9 cellular contexts compared by ENCODE assay signal in the genomic region with DNA sequence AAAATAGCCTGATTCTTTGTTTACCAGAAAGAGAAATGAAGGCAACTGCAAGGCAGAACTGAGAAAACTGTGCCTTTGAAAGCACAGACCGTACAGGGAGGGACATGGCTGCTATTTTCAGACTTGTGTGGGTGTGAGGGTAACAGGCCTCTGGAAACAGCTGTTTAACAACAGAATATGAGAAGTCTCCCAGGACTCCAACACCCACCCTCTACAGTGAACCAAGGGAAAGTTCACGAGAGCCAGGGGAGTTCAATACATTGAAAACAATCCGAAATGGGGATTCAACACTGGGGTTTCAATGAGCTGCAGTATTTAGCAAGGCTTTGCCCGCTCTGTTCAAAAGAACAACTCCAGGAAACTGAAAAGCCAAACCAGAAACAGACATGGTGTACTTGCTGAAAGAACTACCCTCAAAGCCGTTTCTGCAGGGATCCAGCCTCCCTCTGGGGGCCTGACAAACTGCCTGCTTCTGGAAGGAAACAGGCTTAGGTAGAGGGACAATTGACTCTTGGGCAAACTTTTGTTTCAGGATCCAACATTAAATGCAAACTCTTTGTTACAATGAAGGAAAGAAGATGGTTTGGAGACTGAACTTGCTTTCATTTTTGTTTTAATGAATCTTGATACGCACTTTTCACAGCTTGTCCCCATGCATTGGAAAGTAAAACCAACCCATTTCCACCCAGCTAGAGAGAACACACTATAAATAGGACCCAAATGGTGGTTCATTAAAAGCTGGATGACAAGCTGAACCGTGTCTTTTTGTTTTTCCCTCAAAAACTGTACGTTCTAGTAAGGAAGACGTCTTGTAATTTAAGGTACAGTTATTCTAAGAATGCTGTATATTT.
DNase-seq lines count a peak whose midpoint lies in the region; ATAC-seq and TF ChIP-seq lines count a peak whose summit lies in the region.
"Had no signal": no experiment of that assay in that cellular context is flagged by ENCODE, and none has a peak within 500 bp of the region (broad histone marks: within the 10 kb centered on the region; RNA-seq: fewer than 3 reads in every experiment).

No MANE protein-coding gene starts in this region.

- H3K4me3 ChIP-seq in DND-41 (ENCODE audit: low read depth in 1 of 2, low read length in 2 of 2): no peak overlapping the region
- no peak overlapping the region for H3K4me3 ChIP-seq in endodermal cell (ENCODE audit: low read length)
- no peak overlapping the region for H3K4me3 ChIP-seq in sigmoid colon
- H3K4me3 ChIP-seq in colonic mucosa: no peak overlapping the region

- H3K36me3 ChIP-seq in DND-41 (ENCODE audit: insufficient read depth, low read length): no peaks in the 10 kb centered on the region
- no peaks in the 10 kb centered on the region for H3K36me3 ChIP-seq in endodermal cell (ENCODE audit: control insufficient read depth, insufficient read depth, low read length)
- H3K36me3 ChIP-seq in sigmoid colon: no peaks in the 10 kb centered on the region
- no peaks in the 10 kb centered on the region for H3K36me3 ChIP-seq in colonic mucosa

- no peak overlapping the region for H3K4me3 Mint-ChIP-seq in endodermal cell

- H3K9me3 Mint-ChIP-seq in endodermal cell: peaks cover 58% of the 10 kb centered on the region

- H3K27me3 ChIP-seq in DND-41 (ENCODE audit: insufficient read depth, low read length, poor library complexity) (no peaks in the 10 kb centered on the region), endodermal cell (ENCODE audit: control insufficient read depth, insufficient read depth, low read length, poor library complexity, severe bottlenecking) (no peaks in the 10 kb centered on the region), sigmoid colon (no peaks in the 10 kb centered on the region), colonic mucosa (no peaks in the 10 kb centered on the region)

- TF ChIP-seq POLR2A in sigmoid colon (IDR thresholded peaks at IDR 0.05): no peak

- DNase-seq in DND-41 (no peak), LHCN-M2 (ENCODE audit: low read depth) (peak; percentile 69), endodermal cell (no peak), sigmoid colon (no peak), cerebellum (ENCODE audit: low spot score) (no peak), NCI-H774 (lab: John Stamatoyannopoulos, UW) (no peak), colonic mucosa (no peak)

- WGBS in endodermal cell (ENCODE audit: insufficient coverage in 1 of 2, insufficient read length in 1 of 2), 2 experiments: 80 to 84% methylated on average over 2 to 9 of the region's 9 CpGs
- 40 to 81% methylated on average over 9 of the region's 9 CpGs for WGBS in sigmoid colon, 2 donors

- TF ChIP-seq CTCF in DND-41 (IDR thresholded peaks at IDR 0.05; ENCODE audit: borderline replicate concordance, extremely low read depth, low read length, poor library complexity, severe bottlenecking): no peak
- TF ChIP-seq CTCF in endodermal cell (conservative IDR thresholded peaks at IDR 0.05): peak; percentile 17
- no peak for TF ChIP-seq CTCF in sigmoid colon (IDR thresholded peaks at IDR 0.05)
- TF ChIP-seq CTCF in colonic mucosa (IDR thresholded peaks at IDR 0.05): no peak

- no peak overlapping the region for H3K27ac ChIP-seq in DND-41 (ENCODE audit: low read length)
- H3K27ac ChIP-seq in endodermal cell (ENCODE audit: low read depth, low read length): peak overlapping the region; percentile 63
- peak overlapping the region; percentile 44 to 59 (median 53) for H3K27ac ChIP-seq in sigmoid colon
- no peak overlapping the region for H3K27ac ChIP-seq in colonic mucosa

- H3K9me3 ChIP-seq in DND-41 (ENCODE audit: insufficient read depth, low read length, severe bottlenecking): no peaks in the 10 kb centered on the region
- H3K9me3 ChIP-seq in endodermal cell (ENCODE audit: control insufficient read depth, low read length): no peaks in the 10 kb centered on the region
- H3K9me3 ChIP-seq in sigmoid colon: no peaks in the 10 kb centered on the region
- no peaks in the 10 kb centered on the region for H3K9me3 ChIP-seq in colonic mucosa

- no peak for TF ChIP-seq EP300 in sigmoid colon (IDR thresholded peaks at IDR 0.05)

- no peaks in the 10 kb centered on the region for H3K27me3 Mint-ChIP-seq in endodermal cell (ENCODE audit: insufficient read depth)

- H3K4me1 ChIP-seq in DND-41 (ENCODE audit: insufficient read depth, low read length): peaks cover 15% of the 10 kb centered on the region
- H3K4me1 ChIP-seq in endodermal cell (ENCODE audit: control insufficient read depth, insufficient read depth, low read length): no peaks in the 10 kb centered on the region
- peaks cover 0 to 7% (median 2%) of the 10 kb centered on the region in 4 donors for H3K4me1 ChIP-seq in sigmoid colon
- no peaks in the 10 kb centered on the region for H3K4me1 ChIP-seq in colonic mucosa

- H3K4me2 ChIP-seq in DND-41 (ENCODE audit: insufficient read depth, low read length): no peak overlapping the region

- no peaks in the 10 kb centered on the region for H3K4me1 Mint-ChIP-seq in endodermal cell

- peak overlapping the region; percentile 29 for H2AFZ ChIP-seq in DND-41 (ENCODE audit: low read depth, low read length)

- ATAC-seq in DND-41 (ENCODE audit: insufficient read depth, low read depth): no peak
- ATAC-seq in GM21360 (IDR thresholded peaks at IDR 0.05; ENCODE audit: unreplicated experiment): peak; percentile 86
- ATAC-seq: HCT116 had no signal

- H3K27ac Mint-ChIP-seq in endodermal cell: no peak overlapping the region

- H3K79me2 ChIP-seq in DND-41 (ENCODE audit: insufficient read depth, low read length): no peaks in the 10 kb centered on the region

- H4K20me1 ChIP-seq in DND-41 (ENCODE audit: insufficient read depth, low read length): no peaks in the 10 kb centered on the region

- H3K36me3 Mint-ChIP-seq in endodermal cell (ENCODE audit: low read depth): no peaks in the 10 kb centered on the region

- H3K9ac ChIP-seq in DND-41 (ENCODE audit: low read depth, low read length): no peak overlapping the region
- no peak overlapping the region for H3K9ac ChIP-seq in endodermal cell (ENCODE audit: extremely low read depth, low read length, poor library complexity, severe bottlenecking)
- H3K9ac ChIP-seq in colonic mucosa (ENCODE audit: low read depth in 2 of 2, low read length in 2 of 2): no peak overlapping the region

- intact Hi-C loops in sigmoid colon (cut with DNase I) (no loop called here), colonic mucosa (cut with DNase I) (no loop called here)

Comparison
In these comparisons a context has a peak if more than half of its experiments do, and no peak if none do; other contexts are left out.
1. H3K27ac ChIP-seq: peak in endodermal cell (single experiment) and sigmoid colon (4 of 4); none in DND-41 (single experiment) and colonic mucosa (single experiment).